In genomic region chr16:66315210-66315825, GRCh38 we compare ENCODE assay signal across 8 cellular contexts. TPM values are rescaled to one million over a fixed set of nuclear protein-coding genes. Genes with fewer than 3 reads are reported as not detected.
DNase-seq lines count a peak whose midpoint lies in the region; ATAC-seq and TF ChIP-seq lines count a peak whose summit lies in the region.

No MANE protein-coding gene starts in this region.

- H3K9me2 ChIP-seq in GM23338 (ENCODE audit: insufficient read depth): no peaks in the 10 kb centered on the region

- no peak overlapping the region for H3K4me3 ChIP-seq in GM23338
- no peak overlapping the region for H3K4me3 ChIP-seq in RWPE2 (ENCODE audit: severe bottlenecking)
- H3K4me3 ChIP-seq in parathyroid adenoma (ENCODE audit: low read depth, low read length): no peak overlapping the region
- no peak overlapping the region for H3K4me3 ChIP-seq in uterus

- intact Hi-C loops in uterus (cut with DNase I; ENCODE audit: low total_unique reads): no loop called here

- H3K4me2 ChIP-seq in GM23338 (no peak overlapping the region), parathyroid adenoma (ENCODE audit: low read length) (no peak overlapping the region)

- peak; percentile 9 for DNase-seq in GM04503 (ENCODE audit: low read depth)
- peak; percentile 86 for DNase-seq in GM23338 (ENCODE audit: low spot score)
- DNase-seq in RWPE2 (ENCODE audit: low spot score): peak; percentile 35
- DNase-seq in activated effector memory CD4-positive, alpha-beta T cell treated with anti-CD3 and anti-CD28 coated beads, Interleukin-2, amount 50 U/mL, for 16 hours: peak; percentile 77
- peak; percentile 74 for DNase-seq in globus pallidus (ENCODE audit: low spot score)
- DNase-seq in uterus: peak; percentile 55 to 58

- no peaks in the 10 kb centered on the region; the same call in 2 of the 3 replicates for H3K4me1 Mint-ChIP-seq in GM23338

- H2AFZ ChIP-seq in GM23338 (0 out of 2 replicates have a peak overlapping the region, but pooled peaks have one; percentile 1), parathyroid adenoma (peak overlapping the region; percentile 65)

- TF ChIP-seq CTCF in GM23338 (conservative IDR thresholded peaks at IDR 0.05; ENCODE audit: low read depth in 2 of 2) (peak; percentile 92 to 97), LNCAP (IDR thresholded peaks at IDR 0.05) (peak; percentile 97), RWPE2 (IDR thresholded peaks at IDR 0.05; ENCODE audit: poor library complexity, severe bottlenecking) (peak; percentile 95), parathyroid adenoma (IDR thresholded peaks at IDR 0.05) (peak; percentile 97), uterus (IDR thresholded peaks at IDR 0.05) (peak; percentile 82 to 89 (median 84))

- no peak for TF ChIP-seq POLR2A in uterus (IDR thresholded peaks at IDR 0.05)

- ATAC-seq in GM23338 (peak; percentile 94), RWPE2 (ENCODE audit: low read depth) (peak; percentile 91)

- peaks cover 3% of the 10 kb centered on the region for H3K27me3 Mint-ChIP-seq in GM23338 (ENCODE audit: insufficient read depth, low read depth, poor library complexity)

- H3K9me3 Mint-ChIP-seq in GM23338: no peaks in the 10 kb centered on the region

- no peaks in the 10 kb centered on the region for H3F3A ChIP-seq in GM23338 (replicated peaks; ENCODE audit: low read depth)

- H3K27ac Mint-ChIP-seq in GM23338: no peak overlapping the region

- H3K9ac ChIP-seq in parathyroid adenoma: no peak overlapping the region

- H3K79me2 ChIP-seq in GM23338 (replicated peaks; ENCODE audit: insufficient read depth): no peaks in the 10 kb centered on the region
- no peaks in the 10 kb centered on the region for H3K79me2 ChIP-seq in parathyroid adenoma

- no peaks in the 10 kb centered on the region for H3K36me3 Mint-ChIP-seq in GM23338 (ENCODE audit: low read depth)

- H3K36me3 ChIP-seq in GM23338 (ENCODE audit: insufficient read depth): no peaks in the 10 kb centered on the region
- no peaks in the 10 kb centered on the region for H3K36me3 ChIP-seq in RWPE2 (ENCODE audit: low read depth)
- no peaks in the 10 kb centered on the region for H3K36me3 ChIP-seq in parathyroid adenoma (ENCODE audit: control insufficient read depth, insufficient read depth, low read length)
- no peaks in the 10 kb centered on the region for H3K36me3 ChIP-seq in uterus

- no peak overlapping the region for H3K27ac ChIP-seq in GM23338 (ENCODE audit: low read depth)
- no peak overlapping the region for H3K27ac ChIP-seq in RWPE2 (ENCODE audit: poor library complexity, severe bottlenecking)
- H3K27ac ChIP-seq in parathyroid adenoma: no peak overlapping the region
- no peak overlapping the region for H3K27ac ChIP-seq in uterus

- H3K9me3 ChIP-seq in RWPE2 (ENCODE audit: severe bottlenecking): no peaks in the 10 kb centered on the region
- no peaks in the 10 kb centered on the region for H3K9me3 ChIP-seq in parathyroid adenoma (ENCODE audit: control insufficient read depth, low read length)
- no peaks in the 10 kb centered on the region for H3K9me3 ChIP-seq in uterus

- no peaks in the 10 kb centered on the region for H3K4me1 ChIP-seq in GM23338 (ENCODE audit: insufficient read depth)
- no peaks in the 10 kb centered on the region for H3K4me1 ChIP-seq in RWPE2 (ENCODE audit: insufficient read depth, poor library complexity, severe bottlenecking)
- no peaks in the 10 kb centered on the region for H3K4me1 ChIP-seq in parathyroid adenoma
- H3K4me1 ChIP-seq in uterus: no peaks in the 10 kb centered on the region

- H3K27me3 ChIP-seq in GM23338 (ENCODE audit: insufficient read depth): no peaks in the 10 kb centered on the region
- H3K27me3 ChIP-seq in RWPE2 (ENCODE audit: insufficient read depth, poor library complexity, severe bottlenecking): no peaks in the 10 kb centered on the region
- no peaks in the 10 kb centered on the region for H3K27me3 ChIP-seq in parathyroid adenoma (ENCODE audit: control insufficient read depth, insufficient read depth, low read length)
- no peaks in the 10 kb centered on the region for H3K27me3 ChIP-seq in uterus

- no peaks in the 10 kb centered on the region for H4K20me1 ChIP-seq in GM23338 (replicated peaks; ENCODE audit: insufficient read depth)

- H3K4me3 Mint-ChIP-seq in GM23338: no peak overlapping the region

TF ChIP-seq in GM23338, 12 proteins besides CTCF, POLR2A, EP300 and RAD21 (continues in another document):
- no peak for TF ChIP-seq ZNF331 (CRISPR knock-in tag; IDR thresholded peaks at IDR 0.05; ENCODE audit: low read depth)
- TF ChIP-seq ZNF462 (CRISPR knock-in tag; IDR thresholded peaks at IDR 0.05): no peak
- TF ChIP-seq POLR2AphosphoS5 (IDR thresholded peaks at IDR 0.05; ENCODE audit: low read depth): no peak
- TF ChIP-seq NANOG (IDR thresholded peaks at IDR 0.05; ENCODE audit: borderline replicate concordance): no peak
- no peak for TF ChIP-seq ZNF114 (CRISPR knock-in tag; IDR thresholded peaks at IDR 0.05)
- no peak for TF ChIP-seq STAT1 (IDR thresholded peaks at IDR 0.05; ENCODE audit: unreplicated experiment)
- TF ChIP-seq CREB1 (CRISPR knock-in tag; IDR thresholded peaks at IDR 0.05; ENCODE audit: low read depth): no peak

RNA-seq across cellular contexts. Expression of gene CDH5, which starts 51.2 kb away (rescaled TPM):
- not detected in 2 replicates for total RNA-seq in GM23338 (2014; rRNA removed; shearing (Covaris generic))
- 0.18 TPM in 1 of 2 replicates, not detected in the other for polyA plus RNA-seq in GM23338 (2016; fragmentation: Nextera tagmentation; extraction: Ambion mirVana)
- 100 to 1,000 TPM in 1 of 4 donors, 10 to 100 TPM in 3; 31.2 to 126 (median 70.6) TPM for total RNA-seq in uterus

Comparison
In these comparisons a context has a peak if more than half of its experiments do, and no peak if none do; other contexts are left out.
1. DNase-seq: peak in every context shown above with its lines; median percentile 86 in GM23338; 77 in activated effector memory CD4-positive, alpha-beta T cell treated with anti-CD3 and anti-CD28 coated beads, Interleukin-2, amount 50 U/mL, for 16 hours; 74 in globus pallidus; 56 in uterus; 35 in RWPE2; 9 in GM04503.
2. RNA of gene CDH5, which starts 51.2 kb away (total RNA-seq): 31.2 to 126 TPM in uterus; not detected in GM23338; every median in the first group is over 10 times any median in the second.
3. Peak in every context shown above with its lines, with median percentiles within 50 percentile points of each other: CTCF ChIP-seq.